8 cellular contexts compared by ENCODE assay signal in genomic region chr19:36915992-36916830, GRCh38. TPM values are rescaled to one million over a fixed set of nuclear protein-coding genes. Genes with fewer than 3 reads are reported as not detected.
DNase-seq lines count a peak whose midpoint lies in the region; TF ChIP-seq lines count a peak whose summit lies in the region.

TSS of gene ZNF568 (plus strand) at chr19:36916332. CDS start at chr19:36922771, 6,439 bp downstream.
TSS of gene ZNF829 (minus strand) at chr19:36916291. CDS start at chr19:36915167, 1,124 bp downstream.

- POLR2A ChIA-PET in RWPE1 (lab: Yijun Ruan, JAX; ENCODE audit: low non-redundant PET), result no interaction called here

- H3K27me3 ChIP-seq in HUES48 (ENCODE audit: control insufficient read depth, insufficient read depth, low read length) (no peaks in the 10 kb centered on the region), neural progenitor cell (no peaks in the 10 kb centered on the region), stomach (no peaks in the 10 kb centered on the region)

- H3K4me3 Mint-ChIP-seq in neural progenitor cell, result peak within 1 kb of the TSS; percentile 83

- peak within 1 kb of the TSS; percentile 66 for H3K27ac ChIP-seq in HUES48 (ENCODE audit: low read depth, low read length)
- H3K27ac ChIP-seq in RWPE1, result peak within 1 kb of the TSS; percentile 93
- peak within 1 kb of the TSS; percentile 54 for H3K27ac ChIP-seq in neural progenitor cell
- peak within 1 kb of the TSS; percentile 86 to 95 (median 93) for H3K27ac ChIP-seq in stomach

- 0 to 1% (median 1%) methylated on average over 31 to 57 of the region's 57 CpGs for WGBS in stomach, 5 donors

- intact Hi-C loops in stomach (cut with DNase I; ENCODE audit: low total_unique reads), result no loop called here

- no peaks in the 10 kb centered on the region for H3F3A ChIP-seq in neural progenitor cell (ENCODE audit: low read depth)

- peak; percentile 89 for DNase-seq in COLO668 (lab: John Stamatoyannopoulos, UW; ENCODE audit: unreplicated experiment)
- peak; percentile 83 for DNase-seq in GM20000 (ENCODE audit: low spot score)
- DNase-seq in RWPE1 (ENCODE audit: low spot score), result peak; percentile 64
- DNase-seq in activated naive CD4-positive, alpha-beta T cell treated with Interleukin-2 at 50 U/mL for 16 hours, result peak; percentile 94
- peak; percentile 88 for DNase-seq in foreskin melanocyte
- peak; percentile 90 for DNase-seq in neural progenitor cell (ENCODE audit: low spot score)
- DNase-seq in stomach, result peak; percentile 83

- peak within 1 kb of the TSS; percentile 80 for H2AFZ ChIP-seq in neural progenitor cell (replicated peaks)

- H3K4me1 Mint-ChIP-seq in neural progenitor cell, result no peaks in the 10 kb centered on the region

- H3K4me2 ChIP-seq in neural progenitor cell, result peak within 1 kb of the TSS; percentile 77

- peaks cover 61% of the 10 kb centered on the region for H3K9me3 Mint-ChIP-seq in neural progenitor cell

- TF ChIP-seq POLR2A in stomach (IDR thresholded peaks at IDR 0.05), result no peak

- H3K27ac Mint-ChIP-seq in neural progenitor cell, result no peak within 1 kb of the TSS

- TF ChIP-seq EP300 in stomach (IDR thresholded peaks at IDR 0.05), result no peak

- peaks cover 30% of the 10 kb centered on the region for H3K36me3 Mint-ChIP-seq in neural progenitor cell

- peak within 1 kb of the TSS; percentile 96 for H3K4me3 ChIP-seq in HUES48 (ENCODE audit: low read depth, low read length)
- peak within 1 kb of the TSS; percentile 74 for H3K4me3 ChIP-seq in neural progenitor cell
- peak within 1 kb of the TSS; percentile 77 to 87 (median 78) for H3K4me3 ChIP-seq in stomach

- H3K36me3 ChIP-seq in HUES48 (ENCODE audit: control insufficient read depth, insufficient read depth, low read length) (peaks cover 11% of the 10 kb centered on the region; the same call in 1 of the 2 replicates), neural progenitor cell (peaks cover 27% of the 10 kb centered on the region), stomach (peaks cover 17 to 56% (median 52%) of the 10 kb centered on the region in 4 donors)

- H3K9me3 ChIP-seq in HUES48 (ENCODE audit: control insufficient read depth, insufficient read depth, low read length) (peaks cover 26% of the 10 kb centered on the region), neural progenitor cell (ENCODE audit: low read depth) (peaks cover 7% of the 10 kb centered on the region), stomach (peaks cover 0 to 47% (median 22%) of the 10 kb centered on the region in 4 donors)

- peaks cover 12% of the 10 kb centered on the region for H3K79me2 ChIP-seq in neural progenitor cell (ENCODE audit: low read depth)

- H4K20me1 ChIP-seq in neural progenitor cell (ENCODE audit: low read depth), result no peaks in the 10 kb centered on the region

- H3K4me1 ChIP-seq in HUES48 (ENCODE audit: control insufficient read depth, insufficient read depth, low read length) (no peaks in the 10 kb centered on the region), neural progenitor cell (peaks cover 3% of the 10 kb centered on the region), stomach (peaks cover 7 to 24% (median 19%) of the 10 kb centered on the region in 4 donors)

- H3K27me3 Mint-ChIP-seq in neural progenitor cell (ENCODE audit: insufficient read depth, low read depth), result peaks cover 2% of the 10 kb centered on the region

- TF ChIP-seq CTCF in GM20000 (IDR thresholded peaks at IDR 0.05; ENCODE audit: extremely low read depth, missing control alignments) (peak; percentile 59), RWPE1 (conservative IDR thresholded peaks at IDR 0.05; ENCODE audit: low read depth) (peak; percentile 73), neural progenitor cell (IDR thresholded peaks at IDR 0.05) (peak; percentile 67), stomach (IDR thresholded peaks at IDR 0.05) (peak in 4 of 7 experiments; percentile 27 to 44 (median 36))

- CTCF ChIA-PET in RWPE1 (lab: Yijun Ruan, JAX), result interaction anchor here (0.7 kb wide), 1 partner anchor 25 kb away, joined by 5 read pairs; no protein-coding TSS in a partner anchor

- H3K9ac ChIP-seq in HUES48 (ENCODE audit: low read depth, low read length) (peak within 1 kb of the TSS; percentile 88), neural progenitor cell (peak within 1 kb of the TSS; percentile 44)

RNA-seq across cellular contexts. Expression of gene ZNF568, which starts in this region (rescaled TPM):
- total RNA-seq in neural progenitor cell (ENCODE audit: low replicate concordance), result 6.3 and 8.9 TPM in 2 replicates
- 10 to 100 TPM in 2 of 5 donors, 1 to 10 TPM in 1, under 1 TPM in 1, not detected in 1; 0.87 to 27.0 (median 7.6) TPM for total RNA-seq in stomach
- 1 to 10 TPM; 2.6 to 4.1 (median 3.2) TPM for polyA plus RNA-seq in stomach

RNA-seq across cellular contexts. Expression of gene ZNF829, which starts in this region (rescaled TPM):
- total RNA-seq in neural progenitor cell (ENCODE audit: low replicate concordance) (5.9 and 8.0 TPM in 2 replicates), stomach (1 to 10 TPM in 2 of 5 donors, under 1 TPM in 2, not detected in 1; 0.45 to 7.7 (median 1.8) TPM)
- polyA plus RNA-seq in stomach, result 1 to 10 TPM in 2 of 3 donors, under 1 TPM in 1; 0.75 to 1.2 (median 1.1) TPM

Comparison
In these comparisons a context has a peak if more than half of its experiments do, and no peak if none do; other contexts are left out.
1. Peak in every context shown above with its lines: DNase-seq, H3K4me3 ChIP-seq and H3K27ac ChIP-seq.